In the genomic region with DNA sequence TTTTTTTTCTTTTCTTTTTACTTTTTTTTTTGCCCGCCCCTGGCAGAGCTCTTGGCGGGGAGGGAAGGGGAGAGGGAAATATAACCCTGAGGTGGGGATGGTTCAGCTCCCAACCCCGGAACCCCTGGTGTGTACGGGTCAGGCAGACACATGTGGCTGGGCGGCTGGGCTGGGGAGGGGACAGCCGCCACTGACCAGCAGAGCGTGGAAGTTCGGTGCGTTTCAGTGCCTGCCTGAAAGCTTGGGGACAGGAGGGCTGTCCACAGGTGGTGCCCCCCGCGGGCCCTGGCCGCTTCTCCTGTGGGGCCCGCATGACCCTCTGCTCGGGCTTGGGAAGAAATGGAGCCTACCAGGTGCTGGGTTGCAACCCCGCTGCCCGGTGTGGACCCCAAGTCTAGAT, we compare ENCODE assay signal across 23 cellular contexts. TPM values are rescaled to one million over a fixed set of nuclear protein-coding genes. Genes with fewer than 3 reads are reported as not detected.
DNase-seq lines count a peak whose midpoint lies in the region; ATAC-seq, FAIRE-seq and TF ChIP-seq lines count a peak whose summit lies in the region.
"Had no signal": no experiment of that assay in that cellular context is flagged by ENCODE, and none has a peak within 500 bp of the region (broad histone marks: within the 10 kb centered on the region; RNA-seq: fewer than 3 reads in every experiment).

No MANE protein-coding gene starts in this region.

- TF ChIP-seq EP300 in HepG2 (IDR thresholded peaks at IDR 0.05; ENCODE audit: low read depth in 2 of 2, low read length in 2 of 2) (no peak), HepG2 (CRISPR knock-in tag; IDR thresholded peaks at IDR 0.05; ENCODE audit: borderline replicate concordance) (no peak), suprapubic skin (IDR thresholded peaks at IDR 0.05) (no peak)

- H3K9me3 Mint-ChIP-seq in activated CD4-positive, alpha-beta T cell treated with anti-CD3 and anti-CD28 coated beads, Interleukin-2, amount 10 ng/mL, durations not matched to agents 24 days and 14 days: no peaks in the 10 kb centered on the region
- H3K9me3 Mint-ChIP-seq: HFFc6 had no signal

- no peak for FAIRE-seq in HepG2 (lab: Jason Lieb, UNC)
- FAIRE-seq: A204.1, RCC 7860 had no signal

- CTCF ChIA-PET in HepG2 (lab: Yijun Ruan, JAX; ENCODE audit: low intra/inter-chr PET ratio, low total read pairs): no interaction called here
- CTCF ChIA-PET in RWPE1 (lab: Yijun Ruan, JAX): no interaction called here

- no peaks in the 10 kb centered on the region for H3K27me3 Mint-ChIP-seq in activated CD4-positive, alpha-beta T cell treated with anti-CD3 and anti-CD28 coated beads, Interleukin-2, amount 10 ng/mL, durations not matched to agents 24 days and 14 days
- H3K27me3 Mint-ChIP-seq: B cell had no signal

- in situ Hi-C loops in HepG2 (cut with HindIII; ENCODE audit: extremely low pct_ligation_motif_present, low pct_unique_long_range_greater_than_20kb): no loop called here

- no peak for ATAC-seq in HepG2
- no peak for ATAC-seq in right lobe of liver

- H3K9me3 ChIP-seq in HepG2 (ENCODE audit: low read length): no peaks in the 10 kb centered on the region
- no peaks in the 10 kb centered on the region for H3K9me3 ChIP-seq in right lobe of liver
- no peaks in the 10 kb centered on the region for H3K9me3 ChIP-seq in neuronal stem cell (replicated peaks in 1 of 2; ENCODE audit: control insufficient read depth in 2 of 2, insufficient read depth in 1 of 2, low read depth in 1 of 2, low read length in 2 of 2)
- H3K9me3 ChIP-seq in suprapubic skin: no peaks in the 10 kb centered on the region

- intact Hi-C loops in HepG2 (cut with micrococcal nuclease; ENCODE audit: unreplicated experiment): no loop called here
- intact Hi-C loops in right lobe of liver (cut with DNase I): no loop called here
- intact Hi-C loops in activated CD4-positive, alpha-beta T cell treated with anti-CD3 and anti-CD28 coated beads, Interleukin-2, amount 10 ng/mL, durations not matched to agents 24 days and 14 days (cut with micrococcal nuclease): no loop called here

- H3K4me1 ChIP-seq in HepG2 (ENCODE audit: insufficient read depth, low read length): peaks cover 13% of the 10 kb centered on the region
- no peaks in the 10 kb centered on the region for H3K4me1 ChIP-seq in right lobe of liver
- peaks cover 0 to 2% of the 10 kb centered on the region in 2 donors for H3K4me1 ChIP-seq in neuronal stem cell (ENCODE audit: control insufficient read depth in 2 of 2, insufficient read depth in 1 of 2, low read depth in 1 of 2, low read length in 2 of 2)
- peaks cover 6% of the 10 kb centered on the region for H3K4me1 ChIP-seq in suprapubic skin

- no peak overlapping the region for H3K9ac ChIP-seq in HepG2 (ENCODE audit: insufficient read depth, low read depth, low read length)
- H3K9ac ChIP-seq in neuronal stem cell (ENCODE audit: low read depth, low read length, poor library complexity): no peak overlapping the region

- no peaks in the 10 kb centered on the region for H4K20me1 ChIP-seq in HepG2 (ENCODE audit: insufficient read depth, low read length)

- no peak overlapping the region for H2BK120ac ChIP-seq in neuronal stem cell (ENCODE audit: low read depth, low read length)

- peaks cover 0 to 4% of the 10 kb centered on the region in 2 experiments; a peak in 2 of 5 replicates for H3K36me3 ChIP-seq in HepG2 (replicated peaks in 1 of 2; ENCODE audit: control insufficient read depth in 1 of 2, insufficient read depth in 2 of 2, low read length in 2 of 2)
- peaks cover 0 to 46% (median 7%) of the 10 kb centered on the region in 4 donors for H3K36me3 ChIP-seq in right lobe of liver
- H3K36me3 ChIP-seq in neuronal stem cell (replicated peaks in 1 of 2; ENCODE audit: control insufficient read depth in 2 of 2, insufficient read depth in 2 of 2, low read length in 2 of 2): peaks cover 0 to 31% of the 10 kb centered on the region in 2 donors
- H3K36me3 ChIP-seq in suprapubic skin: peaks cover 43% of the 10 kb centered on the region

- H3K4me2 ChIP-seq in HepG2 (ENCODE audit: low read depth, low read length) (no peak overlapping the region), neuronal stem cell (ENCODE audit: insufficient read depth, low read length, poor library complexity, severe bottlenecking) (no peak overlapping the region)

- no peak overlapping the region for H4K8ac ChIP-seq in neuronal stem cell (ENCODE audit: low read depth, low read length)

- peak overlapping the region; percentile 76 for H3K18ac ChIP-seq in neuronal stem cell (ENCODE audit: low read length)

- H3K23ac ChIP-seq in neuronal stem cell (ENCODE audit: low read depth, low read length, poor library complexity): no peak overlapping the region

- no peak for DNase-seq in HepG2 (ENCODE audit: low spot score)
- no peak for DNase-seq in right lobe of liver
- DNase-seq in RWPE1 (ENCODE audit: low spot score): no peak
- no peak for DNase-seq in neuronal stem cell (ENCODE audit: low spot score)
- no peak for DNase-seq in activated CD4-positive, alpha-beta T cell treated with anti-CD3 and anti-CD28 coated beads, Interleukin-2, amount 10 ng/mL, durations not matched to agents 24 days and 14 days
- no peak for DNase-seq in suprapubic skin (ENCODE audit: low spot score in 2 of 2)
- DNase-seq in cerebellar nuclear complex (lab: John Stamatoyannopoulos, UW): no peak
- DNase-seq: H7, HFFc6, KG1, NCI-H1092 treated with DMSO at 0.1 percent for 48 hours, NCI-H146, NCI-H2029, NCI-H2227 treated with DMSO at 0.1 percent for 48 hours, NCI-H510A, NCI-H748 treated with DMSO at 0.1 percent for 48 hours, SHP77, SW 1271 had no signal

- H3K79me1 ChIP-seq in neuronal stem cell (ENCODE audit: low read depth, low read length): peaks cover 1% of the 10 kb centered on the region

- POLR2A ChIA-PET in HepG2 (lab: Yijun Ruan, JAX) (no interaction called here), RWPE1 (lab: Yijun Ruan, JAX; ENCODE audit: low non-redundant PET) (no interaction called here)

- peaks cover 2% of the 10 kb centered on the region for H3K4me1 Mint-ChIP-seq in activated CD4-positive, alpha-beta T cell treated with anti-CD3 and anti-CD28 coated beads, Interleukin-2, amount 10 ng/mL, durations not matched to agents 24 days and 14 days
- H3K4me1 Mint-ChIP-seq: CD14-positive monocyte had no signal

- no peak overlapping the region for H4K91ac ChIP-seq in neuronal stem cell (ENCODE audit: low read depth, low read length, poor library complexity)

- TF ChIP-seq CTCF in HepG2 (CRISPR knock-in tag; IDR thresholded peaks at IDR 0.05): no peak
- TF ChIP-seq CTCF in right lobe of liver (IDR thresholded peaks at IDR 0.05): no peak
- TF ChIP-seq CTCF in RWPE1 (conservative IDR thresholded peaks at IDR 0.05; ENCODE audit: low read depth): no peak
- TF ChIP-seq CTCF in suprapubic skin (IDR thresholded peaks at IDR 0.05): no peak

- H3K4me3 ChIP-seq in HepG2 (replicated peaks in 1 of 3; ENCODE audit: insufficient read depth in 1 of 3, low read depth in 2 of 3, low read length in 3 of 3): no peak overlapping the region
- no peak overlapping the region for H3K4me3 ChIP-seq in right lobe of liver
- H3K4me3 ChIP-seq in neuronal stem cell (ENCODE audit: low read length in 2 of 2): no peak overlapping the region
- no peak overlapping the region for H3K4me3 ChIP-seq in suprapubic skin
- H3K4me3 ChIP-seq: SK-N-MC had no signal

- H3K36me3 Mint-ChIP-seq in activated CD4-positive, alpha-beta T cell treated with anti-CD3 and anti-CD28 coated beads, Interleukin-2, amount 10 ng/mL, durations not matched to agents 24 days and 14 days (ENCODE audit: low read depth): peaks cover 19% of the 10 kb centered on the region

- TF ChIP-seq RAD21 in HepG2 (CRISPR knock-in tag; IDR thresholded peaks at IDR 0.05): no peak

- H3K27ac Mint-ChIP-seq in activated CD4-positive, alpha-beta T cell treated with anti-CD3 and anti-CD28 coated beads, Interleukin-2, amount 10 ng/mL, durations not matched to agents 24 days and 14 days: no peak overlapping the region
- H3K27ac Mint-ChIP-seq: B cell, HFFc6 had no signal

- TSS peak; percentile 88 for BruUV-seq in HepG2 (replicated peaks; lab: Mats Ljungman, UMichigan)

- no peak overlapping the region for H3K4ac ChIP-seq in neuronal stem cell (ENCODE audit: low read length)

- H3K27ac ChIP-seq in HepG2 (ENCODE audit: extremely low read length, insufficient read depth, low read length): no peak overlapping the region
- H3K27ac ChIP-seq in right lobe of liver: no peak overlapping the region
- peak overlapping the region; percentile 100 for H3K27ac ChIP-seq in RWPE1
- H3K27ac ChIP-seq in neuronal stem cell (replicated peaks; ENCODE audit: low read length): no peak overlapping the region
- no peak overlapping the region for H3K27ac ChIP-seq in suprapubic skin
- H3K27ac ChIP-seq: SK-N-MC had no signal

- TF ChIP-seq POLR2A in HepG2 (IDR thresholded peaks at IDR 0.05; ENCODE audit: insufficient read depth in 1 of 2, low read depth in 2 of 2, low read length in 2 of 2): no peak
- TF ChIP-seq POLR2A in right lobe of liver (IDR thresholded peaks at IDR 0.05): no peak
- TF ChIP-seq POLR2A in suprapubic skin (IDR thresholded peaks at IDR 0.05): no peak

- no peak overlapping the region for H2BK5ac ChIP-seq in neuronal stem cell (ENCODE audit: low read length)

- H2BK15ac ChIP-seq in neuronal stem cell (ENCODE audit: low read length): no peak overlapping the region

- H3K27me3 ChIP-seq in HepG2 (ENCODE audit: control insufficient read depth in 1 of 2, insufficient read depth in 2 of 2, low read length in 2 of 2) (no peaks in the 10 kb centered on the region), right lobe of liver (no peaks in the 10 kb centered on the region), neuronal stem cell (ENCODE audit: control insufficient read depth in 3 of 3, insufficient read depth in 3 of 3, low read depth in 1 of 3, low read length in 3 of 3) (no peaks in the 10 kb centered on the region), suprapubic skin (no peaks in the 10 kb centered on the region)

- no peak overlapping the region for H2BK12ac ChIP-seq in neuronal stem cell (ENCODE audit: low read length)

- no peak overlapping the region for H3K14ac ChIP-seq in neuronal stem cell (ENCODE audit: low read length)

- H2AFZ ChIP-seq in HepG2 (ENCODE audit: low read length) (no peak overlapping the region), neuronal stem cell (ENCODE audit: low read length) (no peak overlapping the region)

- WGBS in HepG2 (ENCODE audit: low lambda C conversion rate): 92% methylated on average over 11 of the region's 16 CpGs
- WGBS in right lobe of liver (ENCODE audit: insufficient coverage, low coverage, low lambda C conversion rate, missing lambda C conversion rate): 85% methylated on average over 4 of the region's 16 CpGs
- WGBS in neuronal stem cell (ENCODE audit: extremely low coverage in 2 of 2, insufficient read length in 2 of 2, insufficient replicate concordance in 1 of 2), 2 donors: no CpG with 5 or more reads among the region's 16 CpGs
- 88% methylated on average over 13 of the region's 16 CpGs for WGBS in suprapubic skin

- H3K79me2 ChIP-seq in HepG2 (ENCODE audit: insufficient read depth, low read length): no peaks in the 10 kb centered on the region

- no peak overlapping the region for H3K4me3 Mint-ChIP-seq in activated CD4-positive, alpha-beta T cell treated with anti-CD3 and anti-CD28 coated beads, Interleukin-2, amount 10 ng/mL, durations not matched to agents 24 days and 14 days
- H3K4me3 Mint-ChIP-seq: B cell, CD14-positive monocyte, HFFc6 had no signal

- peak overlapping the region; percentile 35 for H2AK5ac ChIP-seq in neuronal stem cell (ENCODE audit: low read depth, low read length)

RNA-seq across cellular contexts. Expression of a gene that starts 5.2 kb away (rescaled TPM):
- total RNA-seq in HepG2 (2016; rRNA removed; fragmentation: Illumina TruSeq; extraction: Trizol) (51.2 and 116 TPM in 2 replicates), right lobe of liver (10 to 100 TPM; 58.2 to 98.7 (median 72.2) TPM), suprapubic skin (10 to 100 TPM; 17.5 to 43.6 (median 28.3) TPM)
- total RNA-seq in HepG2 (2016; cell fraction: cytosol; rRNA removed; fragmentation: Illumina TruSeq; extraction: Trizol; ENCODE audit: low read depth): 22.6 and 23.9 TPM in 2 replicates
- 51.8 and 121 TPM in 2 replicates for total RNA-seq in HepG2 (2016; cell fraction: insoluble cytoplasmic fraction; rRNA removed; fragmentation: Illumina TruSeq; extraction: Trizol)
- total RNA-seq in HepG2 (2016; cell fraction: membrane; rRNA removed; fragmentation: Illumina TruSeq; extraction: Trizol): 39.4 and 44.5 TPM in 2 replicates
- 80.0 and 98.1 TPM in 2 replicates for total RNA-seq in HepG2 (2016; cell fraction: nucleus; rRNA removed; fragmentation: Illumina TruSeq; extraction: Trizol)
- polyA plus RNA-seq in HepG2 (2011; rRNA removed): 195 and 198 TPM in 2 replicates
- polyA plus RNA-seq in HepG2 (2011; cell fraction: cytosol; rRNA removed): 230 and 342 TPM in 2 replicates
- polyA plus RNA-seq in HepG2 (2011; cell fraction: nucleus; rRNA removed): 115 and 125 TPM in 2 replicates
- 153 and 214 TPM in 2 replicates for polyA plus RNA-seq in HepG2 (2012)
- 30.7 and 35.4 TPM in 2 replicates for polyA plus RNA-seq in HepG2 (2016; cell fraction: cytosol; fragmentation: Illumina TruSeq; extraction: Trizol; ENCODE audit: low read depth)
- polyA plus RNA-seq in HepG2 (2016; cell fraction: insoluble cytoplasmic fraction; fragmentation: Illumina TruSeq; extraction: Trizol; ENCODE audit: low read depth): 58.1 and 61.6 TPM in 2 replicates
- polyA plus RNA-seq in HepG2 (2016; cell fraction: membrane; fragmentation: Illumina TruSeq; extraction: Trizol; ENCODE audit: low read depth): 39.4 and 41.3 TPM in 2 replicates
- polyA plus RNA-seq in HepG2 (2016; cell fraction: nucleus; fragmentation: Illumina TruSeq; extraction: Trizol; ENCODE audit: insufficient read depth, low read depth): 174 and 190 TPM in 2 replicates
- polyA minus RNA-seq in HepG2 (2011; rRNA and poly(A)+ RNA removed; ENCODE audit: low replicate concordance): 65.4 and 78.5 TPM in 2 replicates
- 53.5 and 66.5 TPM in 2 replicates for polyA minus RNA-seq in HepG2 (2011; cell fraction: cytosol; rRNA and poly(A)+ RNA removed)
- 27.7 and 29.1 TPM in 2 replicates for polyA minus RNA-seq in HepG2 (2011; cell fraction: nucleus; rRNA and poly(A)+ RNA removed)
- 33.5 TPM for polyA plus RNA-seq in neuronal stem cell (2013, experiment 1 of 2)
- 33.9 TPM for polyA plus RNA-seq in neuronal stem cell (2013, experiment 2 of 2)
- 85.2 and 90.8 TPM in 2 replicates for total RNA-seq in activated CD4-positive, alpha-beta T cell treated with anti-CD3 and anti-CD28 coated beads, Interleukin-2, amount 10 ng/mL, durations not matched to agents 24 days and 14 days

RNA-seq across cellular contexts. Expression of a gene that starts 36.0 kb away (rescaled TPM):
- 18.9 and 21.4 TPM in 2 replicates for total RNA-seq in HepG2 (2016; rRNA removed; fragmentation: Illumina TruSeq; extraction: Trizol)
- 5.7 and 6.2 TPM in 2 replicates for total RNA-seq in HepG2 (2016; cell fraction: cytosol; rRNA removed; fragmentation: Illumina TruSeq; extraction: Trizol; ENCODE audit: low read depth)
- 15.8 and 20.8 TPM in 2 replicates for total RNA-seq in HepG2 (2016; cell fraction: insoluble cytoplasmic fraction; rRNA removed; fragmentation: Illumina TruSeq; extraction: Trizol)
- total RNA-seq in HepG2 (2016; cell fraction: membrane; rRNA removed; fragmentation: Illumina TruSeq; extraction: Trizol): 17.1 and 17.6 TPM in 2 replicates
- 9.7 and 12.6 TPM in 2 replicates for total RNA-seq in HepG2 (2016; cell fraction: nucleus; rRNA removed; fragmentation: Illumina TruSeq; extraction: Trizol)
- 13.4 and 14.2 TPM in 2 replicates for polyA plus RNA-seq in HepG2 (2011; rRNA removed)
- 16.1 and 16.8 TPM in 2 replicates for polyA plus RNA-seq in HepG2 (2011; cell fraction: cytosol; rRNA removed)
- 7.6 and 8.4 TPM in 2 replicates for polyA plus RNA-seq in HepG2 (2011; cell fraction: nucleus; rRNA removed)
- 11.6 and 15.1 TPM in 2 replicates for polyA plus RNA-seq in HepG2 (2012)
- 5.3 and 5.7 TPM in 2 replicates for polyA plus RNA-seq in HepG2 (2016; cell fraction: cytosol; fragmentation: Illumina TruSeq; extraction: Trizol; ENCODE audit: low read depth)
- 20.0 and 23.7 TPM in 2 replicates for polyA plus RNA-seq in HepG2 (2016; cell fraction: insoluble cytoplasmic fraction; fragmentation: Illumina TruSeq; extraction: Trizol; ENCODE audit: low read depth)
- polyA plus RNA-seq in HepG2 (2016; cell fraction: membrane; fragmentation: Illumina TruSeq; extraction: Trizol; ENCODE audit: low read depth): 13.6 and 14.4 TPM in 2 replicates
- 15.4 and 17.2 TPM in 2 replicates for polyA plus RNA-seq in HepG2 (2016; cell fraction: nucleus; fragmentation: Illumina TruSeq; extraction: Trizol; ENCODE audit: insufficient read depth, low read depth)
- 2.7 and 20.5 TPM in 2 replicates for polyA minus RNA-seq in HepG2 (2011; rRNA and poly(A)+ RNA removed; ENCODE audit: low replicate concordance)
- polyA minus RNA-seq in HepG2 (2011; cell fraction: cytosol; rRNA and poly(A)+ RNA removed): 10.1 and 10.4 TPM in 2 replicates
- 8.8 and 9.0 TPM in 2 replicates for polyA minus RNA-seq in HepG2 (2011; cell fraction: nucleus; rRNA and poly(A)+ RNA removed)
- 10 to 100 TPM; 16.6 to 26.4 (median 22.8) TPM for total RNA-seq in right lobe of liver
- polyA plus RNA-seq in neuronal stem cell (2013, experiment 1 of 2): 15.5 TPM
- 15.7 TPM for polyA plus RNA-seq in neuronal stem cell (2013, experiment 2 of 2)
- 12.5 and 13.5 TPM in 2 replicates for total RNA-seq in activated CD4-positive, alpha-beta T cell treated with anti-CD3 and anti-CD28 coated beads, Interleukin-2, amount 10 ng/mL, durations not matched to agents 24 days and 14 days
- total RNA-seq in suprapubic skin: 1 to 10 TPM; 4.8 to 8.3 (median 7.0) TPM

RNA-seq across cellular contexts. Expression of a gene that starts 48.3 kb away (rescaled TPM):
- total RNA-seq in HepG2 (2016; rRNA removed; fragmentation: Illumina TruSeq; extraction: Trizol): 25.8 and 26.6 TPM in 2 replicates
- 21.9 and 23.0 TPM in 2 replicates for total RNA-seq in HepG2 (2016; cell fraction: cytosol; rRNA removed; fragmentation: Illumina TruSeq; extraction: Trizol; ENCODE audit: low read depth)
- total RNA-seq in HepG2 (2016; cell fraction: insoluble cytoplasmic fraction; rRNA removed; fragmentation: Illumina TruSeq; extraction: Trizol): 19.7 and 28.0 TPM in 2 replicates
- total RNA-seq in HepG2 (2016; cell fraction: membrane; rRNA removed; fragmentation: Illumina TruSeq; extraction: Trizol): 28.4 and 28.6 TPM in 2 replicates
- total RNA-seq in HepG2 (2016; cell fraction: nucleus; rRNA removed; fragmentation: Illumina TruSeq; extraction: Trizol): 19.7 and 23.4 TPM in 2 replicates
- 8.4 and 9.4 TPM in 2 replicates for polyA plus RNA-seq in HepG2 (2011; rRNA removed)
- 5.3 and 7.0 TPM in 2 replicates for polyA plus RNA-seq in HepG2 (2011; cell fraction: cytosol; rRNA removed)
- 33.2 and 42.2 TPM in 2 replicates for polyA plus RNA-seq in HepG2 (2011; cell fraction: nucleus; rRNA removed)
- polyA plus RNA-seq in HepG2 (2012): 14.9 and 17.3 TPM in 2 replicates
- 11.8 and 12.3 TPM in 2 replicates for polyA plus RNA-seq in HepG2 (2016; cell fraction: cytosol; fragmentation: Illumina TruSeq; extraction: Trizol; ENCODE audit: low read depth)
- 26.8 and 38.6 TPM in 2 replicates for polyA plus RNA-seq in HepG2 (2016; cell fraction: insoluble cytoplasmic fraction; fragmentation: Illumina TruSeq; extraction: Trizol; ENCODE audit: low read depth)
- polyA plus RNA-seq in HepG2 (2016; cell fraction: membrane; fragmentation: Illumina TruSeq; extraction: Trizol; ENCODE audit: low read depth): 22.3 and 23.5 TPM in 2 replicates
- polyA plus RNA-seq in HepG2 (2016; cell fraction: nucleus; fragmentation: Illumina TruSeq; extraction: Trizol; ENCODE audit: insufficient read depth, low read depth): 52.8 and 55.7 TPM in 2 replicates
- polyA minus RNA-seq in HepG2 (2011; rRNA and poly(A)+ RNA removed; ENCODE audit: low replicate concordance): 26.0 and 29.3 TPM in 2 replicates
- polyA minus RNA-seq in HepG2 (2011; cell fraction: cytosol; rRNA and poly(A)+ RNA removed): 10.0 and 10.8 TPM in 2 replicates
- polyA minus RNA-seq in HepG2 (2011; cell fraction: nucleus; rRNA and poly(A)+ RNA removed): 25.8 and 26.7 TPM in 2 replicates
- 100 to 1,000 TPM in 1 of 6 experiments, 10 to 100 TPM in 5; 47.3 to 118 (median 54.5) TPM for total RNA-seq in right lobe of liver
- 12.1 TPM for polyA plus RNA-seq in neuronal stem cell (2013, experiment 1 of 2)
- 12.4 TPM for polyA plus RNA-seq in neuronal stem cell (2013, experiment 2 of 2)
- 86.4 and 95.9 TPM in 2 replicates for total RNA-seq in activated CD4-positive, alpha-beta T cell treated with anti-CD3 and anti-CD28 coated beads, Interleukin-2, amount 10 ng/mL, durations not matched to agents 24 days and 14 days
- 100 to 1,000 TPM in 2 of 4 donors, 10 to 100 TPM in 2; 51.2 to 126 (median 84.1) TPM for total RNA-seq in suprapubic skin
